ENCODE assay signal across 16 cellular contexts in the genomic region with DNA sequence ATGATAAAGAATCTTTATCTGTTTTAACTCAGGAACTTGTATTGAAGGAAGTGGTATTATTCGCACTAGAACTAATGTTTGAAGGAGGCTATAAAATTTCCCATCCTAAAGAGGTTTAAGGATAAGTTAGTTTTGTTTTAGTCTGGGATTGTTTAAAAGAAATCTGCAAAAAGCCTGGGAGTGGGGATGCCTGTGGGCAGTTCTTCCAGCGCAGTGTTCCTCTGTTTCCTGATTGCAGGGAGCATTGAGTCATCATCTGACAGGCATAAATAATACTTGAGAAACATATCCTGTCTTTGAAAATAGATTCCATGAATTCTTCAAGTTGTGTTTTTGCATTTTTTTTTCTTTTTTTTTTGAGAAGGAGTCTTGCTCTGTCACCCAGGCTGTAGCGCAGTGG.
DNase-seq lines count a peak whose midpoint lies in the region; ATAC-seq, FAIRE-seq and TF ChIP-seq lines count a peak whose summit lies in the region.
"Had no signal": no experiment of that assay in that cellular context is flagged by ENCODE, and none has a peak within 500 bp of the region (broad histone marks: within the 10 kb centered on the region; RNA-seq: fewer than 3 reads in every experiment).

No MANE protein-coding gene starts in this region.

- peaks cover 2% of the 10 kb centered on the region for H3K27me3 Mint-ChIP-seq in HFFc6 (ENCODE audit: insufficient read depth)
- H3K27me3 Mint-ChIP-seq in T-helper 17 cell = no peaks in the 10 kb centered on the region
- H3K27me3 Mint-ChIP-seq: brain had no signal

- no peak for TF ChIP-seq EP300 in A549 (IDR thresholded peaks at IDR 0.05)

- H3K9me3 ChIP-seq in A549 (no peaks in the 10 kb centered on the region), T-helper 17 cell (ENCODE audit: control insufficient read depth, low read length, poor library complexity, severe bottlenecking) (no peaks in the 10 kb centered on the region)
- H3K9me3 ChIP-seq: esophagus squamous epithelium, pancreas had no signal

- H3K4me3 ChIP-seq in A549 = no peak overlapping the region
- H3K4me3 ChIP-seq: esophagus squamous epithelium, pancreas had no signal

- H3K4me1 Mint-ChIP-seq in HFFc6 (ENCODE audit: low read depth) (peaks cover 60% of the 10 kb centered on the region), T-helper 17 cell (no peaks in the 10 kb centered on the region)

- H3K4me3 Mint-ChIP-seq in HFFc6 (peak overlapping the region; percentile 54), T-helper 17 cell (no peak overlapping the region)
- H3K4me3 Mint-ChIP-seq: brain had no signal

- TF ChIP-seq CTCF in A549 (IDR thresholded peaks at IDR 0.05) (no peak), HFFc6 (IDR thresholded peaks at IDR 0.05) (no peak)

- 68% methylated on average over 3 of the region's 3 CpGs for WGBS in A549 (ENCODE audit: missing lambda C conversion rate)

- H3K27ac ChIP-seq in A549 = no peak overlapping the region
- H3K27ac ChIP-seq: esophagus squamous epithelium, pancreas had no signal

- H3K27ac Mint-ChIP-seq in HFFc6 = peak overlapping the region; percentile 59
- H3K27ac Mint-ChIP-seq in T-helper 17 cell = no peak overlapping the region
- H3K27ac Mint-ChIP-seq: brain had no signal

- DNase-seq in A549 (ENCODE audit: low read depth in 1 of 2, low spot score in 1 of 2) (peak in 1 of 2 experiments; percentile 7), HFFc6 (peak; percentile 69), amniotic epithelial cell (ENCODE audit: low read depth) (peak; percentile 97), hepatic stellate cell (ENCODE audit: low spot score) (peak; percentile 66), posterior cingulate gyrus (no peak), T-helper 17 cell (no peak)
- DNase-seq in stimulated activated CD4-positive, alpha-beta T cell treated with anti-CD3 and anti-CD28 coated beads, Interleukin-4, amount 100 ng/mL, for 1 hour = no peak
- DNase-seq: activated T-cell treated with anti-CD3 and anti-CD28 coated beads, Interleukin-2, amount 50 U/mL, for 1 hour; esophagus squamous epithelium; GF-D8; GOT3; Karpas-422; pancreas; stimulated activated CD4-positive, alpha-beta T cell treated with anti-CD3 and anti-CD28 coated beads, Interleukin-4, amount 100 ng/mL, for 4 hours had no signal

- intact Hi-C loops in posterior cingulate gyrus (cut with DNase I) = no loop called here

- H3K4me2 ChIP-seq in A549 = no peak overlapping the region

- H3K4me1 ChIP-seq in A549 = no peaks in the 10 kb centered on the region
- H3K4me1 ChIP-seq: esophagus squamous epithelium, pancreas had no signal

- CTCF ChIA-PET in A549 (lab: Yijun Ruan, JAX) = no interaction called here

- FAIRE-seq in A549 (lab: Jason Lieb, UNC) = no peak
- FAIRE-seq: pancreas had no signal

- TF ChIP-seq POLR2A in A549 (IDR thresholded peaks at IDR 0.05; ENCODE audit: low read length) = no peak

- ATAC-seq in A549 = no peak; a peak in 1 of 6 replicates
- no peak for ATAC-seq in GM21360 (IDR thresholded peaks at IDR 0.05; ENCODE audit: unreplicated experiment)
- no peak for ATAC-seq in T-helper 17 cell
- ATAC-seq: pancreas had no signal

- POLR2A ChIA-PET in A549 (lab: Yijun Ruan, JAX) = no interaction called here

- TF ChIP-seq RAD21 in A549 (conservative IDR thresholded peaks at IDR 0.05 in 1 of 2, IDR thresholded peaks at IDR 0.05 in 1 of 2) = no peak

- no peaks in the 10 kb centered on the region for H3K9me3 Mint-ChIP-seq in HFFc6
- H3K9me3 Mint-ChIP-seq: brain had no signal

- H3K36me3 Mint-ChIP-seq in HFFc6 (ENCODE audit: low read depth) (no peaks in the 10 kb centered on the region), T-helper 17 cell (ENCODE audit: low read depth) (no peaks in the 10 kb centered on the region)
- H3K36me3 Mint-ChIP-seq: brain had no signal

TF ChIP-seq in A549, 52 proteins besides CTCF, POLR2A, EP300 and RAD21:
- TF ChIP-seq ESRRA (IDR thresholded peaks at IDR 0.05; ENCODE audit: borderline replicate concordance, low read length) (no peak), JUNB (IDR thresholded peaks at IDR 0.05) (0 out of 2 replicates have a peak, but pooled peaks have one; percentile 7), CEBPB (IDR thresholded peaks at IDR 0.05) (peak in 1 of 2 experiments; percentile 16; a peak in 1 of 4 replicates), ZC3H11A (IDR thresholded peaks at IDR 0.05) (no peak), GATA3 (IDR thresholded peaks at IDR 0.05; ENCODE audit: borderline replicate concordance) (no peak)
TF ChIP-seq in A549: peak in this region for 2.

Comparison
In these comparisons a context has a peak if more than half of its experiments do, and no peak if none do; other contexts are left out.
1. DNase-seq: peak in HFFc6 (single experiment), amniotic epithelial cell (single experiment) and hepatic stellate cell (single experiment); none in posterior cingulate gyrus (0 of 10), stimulated activated CD4-positive, alpha-beta T cell treated with anti-CD3 and anti-CD28 coated beads, Interleukin-4, amount 100 ng/mL, for 1 hour (single experiment) and T-helper 17 cell (0 of 3).